ENCODE assay signal across 12 cellular contexts in the genomic region with DNA sequence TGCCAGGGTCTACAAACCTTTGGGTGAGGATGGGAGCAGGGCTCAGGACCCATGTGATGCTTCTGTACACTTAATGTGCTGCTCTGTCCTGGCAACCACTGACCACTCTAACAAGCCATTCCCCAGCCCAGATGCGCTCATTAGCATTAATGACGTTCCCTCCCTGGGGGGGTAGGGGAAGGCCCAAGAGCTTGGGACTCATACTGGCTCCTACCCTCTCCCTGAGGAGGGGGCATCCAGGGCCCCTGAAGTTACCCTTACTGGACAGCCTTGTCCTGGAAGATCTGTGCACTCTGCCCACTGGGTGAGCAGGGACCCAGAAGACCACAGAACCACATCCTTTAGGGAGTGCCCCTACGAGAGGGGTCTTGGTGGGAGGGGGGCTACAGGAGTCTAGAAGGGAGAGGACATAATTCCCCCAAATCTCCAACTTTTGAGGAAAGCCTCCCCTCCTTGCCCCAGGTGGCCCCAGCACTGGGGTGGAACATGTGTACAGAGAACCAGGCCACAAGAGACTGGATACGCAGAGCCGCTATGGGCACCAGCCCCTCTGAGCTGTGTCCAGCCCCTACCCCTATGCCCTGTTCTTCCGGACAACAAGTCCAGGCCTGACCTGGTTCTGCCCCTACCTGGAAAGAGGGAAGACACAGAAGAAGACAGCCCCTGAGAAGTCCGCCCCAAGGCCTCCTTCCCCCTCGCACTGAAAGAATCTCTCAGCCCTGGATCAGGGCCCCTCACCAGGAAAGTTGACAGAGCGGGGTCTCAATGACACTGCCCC. TPM values are rescaled to one million over a fixed set of nuclear protein-coding genes. Genes with fewer than 3 reads are reported as not detected.
DNase-seq lines count a peak whose midpoint lies in the region; ATAC-seq, FAIRE-seq and TF ChIP-seq lines count a peak whose summit lies in the region.
"Had no signal": no experiment of that assay in that cellular context is flagged by ENCODE, and none has a peak within 500 bp of the region (broad histone marks: within the 10 kb centered on the region; RNA-seq: fewer than 3 reads in every experiment).

No MANE protein-coding gene starts in this region.

- H3K27me3 ChIP-seq in right lobe of liver (no peaks in the 10 kb centered on the region), testis (no peaks in the 10 kb centered on the region)

- H3K9me3 ChIP-seq in right lobe of liver: no peaks in the 10 kb centered on the region
- H3K9me3 ChIP-seq in testis: no peaks in the 10 kb centered on the region

- ATAC-seq in right lobe of liver (no peak), HG03097 (IDR thresholded peaks at IDR 0.05; ENCODE audit: low FRiP score, unreplicated experiment) (no peak)

- no peaks in the 10 kb centered on the region for H3K9me3 Mint-ChIP-seq in T-helper 1 cell treated with Interleukin-12 subunit alpha and Interleukin-12 subunit beta and Interleukin-4 antibody, amounts not matched to agents 30 μg/mL and 1 μg/mL, for 36 hours

- no peak for DNase-seq in T-helper 1 cell
- no peak for DNase-seq in astrocyte of the spinal cord (ENCODE audit: low read depth, low spot score)
- DNase-seq in right lobe of liver: no peak
- no peak for DNase-seq in testis
- DNase-seq in GM19239 (ENCODE audit: insufficient read length, low spot score): no peak
- DNase-seq in pons (ENCODE audit: low spot score): no peak
- DNase-seq: central memory CD4-positive, alpha-beta T cell; NCI-H446; stimulated activated CD4-positive, alpha-beta T cell treated with anti-CD3 and anti-CD28 coated beads, Interleukin-4, amount 100 ng/mL, for 4 hours had no signal

- in situ Hi-C loops in astrocyte of the spinal cord (cut with HindIII; ENCODE audit: low sequenced_read_pairs): no loop called here

- TF ChIP-seq CTCF in astrocyte of the spinal cord (IDR thresholded peaks at IDR 0.05; ENCODE audit: low read depth, low read length) (no peak), right lobe of liver (IDR thresholded peaks at IDR 0.05) (no peak), testis (IDR thresholded peaks at IDR 0.05) (no peak)

- H3K27me3 Mint-ChIP-seq in T-helper 1 cell treated with Interleukin-12 subunit alpha and Interleukin-12 subunit beta and Interleukin-4 antibody, amounts not matched to agents 30 μg/mL and 1 μg/mL, for 36 hours (ENCODE audit: low read depth): peaks cover 61% of the 10 kb centered on the region

- WGBS in right lobe of liver (ENCODE audit: insufficient coverage, low coverage, low lambda C conversion rate, missing lambda C conversion rate): 39% methylated on average over 8 of the region's 9 CpGs
- WGBS in testis, 2 donors: 56 to 70% methylated on average over 3 to 9 of the region's 9 CpGs

- H3K36me3 Mint-ChIP-seq in T-helper 1 cell treated with Interleukin-12 subunit alpha and Interleukin-12 subunit beta and Interleukin-4 antibody, amounts not matched to agents 30 μg/mL and 1 μg/mL, for 36 hours (ENCODE audit: low read depth): no peaks in the 10 kb centered on the region

- H3K36me3 ChIP-seq in right lobe of liver (no peaks in the 10 kb centered on the region), testis (ENCODE audit: low read depth, missing control alignments) (no peaks in the 10 kb centered on the region)

- H3K4me1 ChIP-seq in right lobe of liver (peaks cover 0 to 17% (median 6%) of the 10 kb centered on the region in 4 donors), testis (peaks cover 54% of the 10 kb centered on the region)

- TF ChIP-seq POLR2A in right lobe of liver (IDR thresholded peaks at IDR 0.05) (no peak), testis (IDR thresholded peaks at IDR 0.05) (no peak)

- H3K27ac Mint-ChIP-seq in T-helper 1 cell treated with Interleukin-12 subunit alpha and Interleukin-12 subunit beta and Interleukin-4 antibody, amounts not matched to agents 30 μg/mL and 1 μg/mL, for 36 hours: no peak overlapping the region

- H3K4me3 Mint-ChIP-seq in T-helper 1 cell treated with Interleukin-12 subunit alpha and Interleukin-12 subunit beta and Interleukin-4 antibody, amounts not matched to agents 30 μg/mL and 1 μg/mL, for 36 hours: peak overlapping the region; percentile 69

- H3K4me3 ChIP-seq in astrocyte of the spinal cord (ENCODE audit: low read depth, low read length) (peak overlapping the region; percentile 69), right lobe of liver (peak overlapping the region; percentile 68 to 91 (median 74)), testis (peak overlapping the region; percentile 88 to 91)

- FAIRE-seq in GM19239 (lab: Jason Lieb, UNC): no peak
- FAIRE-seq: A204.1 had no signal

- peak overlapping the region in 1 of 3 donors; percentile 72 for H3K27ac ChIP-seq in right lobe of liver
- H3K27ac ChIP-seq in testis: peak overlapping the region; percentile 95 to 98

- peaks cover 7% of the 10 kb centered on the region for H3K4me1 Mint-ChIP-seq in T-helper 1 cell treated with Interleukin-12 subunit alpha and Interleukin-12 subunit beta and Interleukin-4 antibody, amounts not matched to agents 30 μg/mL and 1 μg/mL, for 36 hours (ENCODE audit: low read depth)

- intact Hi-C loops in right lobe of liver (cut with DNase I): no loop called here
- intact Hi-C loops in testis (cut with DNase I; ENCODE audit: low total_unique reads): no loop called here

RNA-seq across cellular contexts. Expression of gene TEAD3, which starts 1.4 kb away (rescaled TPM):
- total RNA-seq in right lobe of liver: 1 to 10 TPM; 5.2 to 8.5 (median 6.9) TPM
- 10 to 100 TPM; 10.6 to 17.8 TPM for total RNA-seq in testis
- polyA plus RNA-seq in testis (ENCODE audit: insufficient read depth, low read depth, low replicate concordance): 16.2 TPM

RNA-seq across cellular contexts. Expression of gene TULP1, which starts 17.2 kb away (rescaled TPM):
- total RNA-seq in right lobe of liver: not detected
- 1 to 10 TPM in 1 of 2 donors, under 1 TPM in 1; 0.87 to 2.4 TPM for total RNA-seq in testis
- polyA plus RNA-seq in testis (ENCODE audit: insufficient read depth, low read depth, low replicate concordance): 0.53 TPM

RNA-seq across cellular contexts. Expression of gene RPL10A, which starts 27.2 kb away (rescaled TPM):
- total RNA-seq in right lobe of liver (100 to 1,000 TPM; 366 to 446 (median 412) TPM), testis (100 to 1,000 TPM; 305 to 538 TPM)
- 768 TPM for polyA plus RNA-seq in testis (ENCODE audit: insufficient read depth, low read depth, low replicate concordance)

RNA-seq across cellular contexts. Expression of gene FANCE, which starts 43.3 kb away (rescaled TPM):
- total RNA-seq in right lobe of liver: 1 to 10 TPM in 3 of 6 experiments, under 1 TPM in 3; 0.44 to 1.7 (median 0.95) TPM
- 10 to 100 TPM; 14.1 to 15.0 TPM for total RNA-seq in testis
- 18.0 TPM for polyA plus RNA-seq in testis (ENCODE audit: insufficient read depth, low read depth, low replicate concordance)
